11 cellular contexts compared by ENCODE assay signal in genomic region chr1:229203030-229203751, GRCh38.
DNase-seq lines count a peak whose midpoint lies in the region; ATAC-seq and TF ChIP-seq lines count a peak whose summit lies in the region.
"Had no signal": no experiment of that assay in that cellular context is flagged by ENCODE, and none has a peak within 500 bp of the region (broad histone marks: within the 10 kb centered on the region; RNA-seq: fewer than 3 reads in every experiment).

No MANE protein-coding gene starts in this region.

- RAD21 ChIA-PET in HCT116 (lab: Charles Lee; ENCODE audit: low non-redundant PET in 1 of 2, low total read pairs in 2 of 2, uncharacterized antibody in 2 of 2, unreplicated experiment in 2 of 2), result no interaction called here

- H3K79me2 ChIP-seq in HCT116 (ENCODE audit: insufficient read depth, low read length), result no peaks in the 10 kb centered on the region

- TF ChIP-seq POLR2A in HCT116 (IDR thresholded peaks at IDR 0.05; ENCODE audit: borderline replicate concordance, extremely low read depth, insufficient read depth, insufficient read length), result no peak
- TF ChIP-seq POLR2A in tibial nerve (IDR thresholded peaks at IDR 0.05), result no peak

- no peak overlapping the region for H3K4me3 ChIP-seq in HCT116 (replicated peaks in 1 of 2; ENCODE audit: low read depth in 1 of 2, low read length in 2 of 2)
- H3K4me3 ChIP-seq in aorta (ENCODE audit: low read length in 2 of 2), result no peak overlapping the region
- H3K4me3 ChIP-seq in tibial nerve, result no peak overlapping the region
- no peak overlapping the region for H3K4me3 ChIP-seq in ascending aorta
- H3K4me3 ChIP-seq: left ventricle myocardium inferior had no signal

- CTCF ChIA-PET in HCT116 (lab: Charles Lee), result no interaction called here

- H3K4me1 ChIP-seq in HCT116 (ENCODE audit: control insufficient read depth in 1 of 2, insufficient read depth in 2 of 2, low read length in 2 of 2) (peaks cover 15% of the 10 kb centered on the region in 2 experiments; a peak in 3 of 4 replicates), aorta (ENCODE audit: control insufficient read depth in 1 of 2, insufficient read depth in 2 of 2, low read length in 2 of 2) (no peaks in the 10 kb centered on the region), tibial nerve (peaks cover 0 to 24% (median 12%) of the 10 kb centered on the region in 4 donors), ascending aorta (peaks cover 11 to 22% of the 10 kb centered on the region in 2 donors)

- no peak for TF ChIP-seq EP300 in tibial nerve (IDR thresholded peaks at IDR 0.05)

- TF ChIP-seq CTCF in HCT116 (IDR thresholded peaks at IDR 0.05 in 2 of 3, conservative IDR thresholded peaks at IDR 0.05 in 1 of 3; ENCODE audit: borderline replicate concordance in 1 of 3, insufficient read depth in 1 of 3, low read depth in 2 of 3, low read length in 2 of 3), result no peak
- no peak for TF ChIP-seq CTCF in tibial nerve (IDR thresholded peaks at IDR 0.05)
- TF ChIP-seq CTCF in ascending aorta (IDR thresholded peaks at IDR 0.05), result no peak

- BruUV-seq in HCT116 (replicated peaks; lab: Mats Ljungman, UMichigan), result no TSS peak

- DNase-seq in AG08395 (ENCODE audit: low spot score) (peak; percentile 48), HCT116 (ENCODE audit: low read depth, low spot score) (peak; percentile 57), iPS DF 19.7 (ENCODE audit: low read depth, low spot score) (peak; percentile 100), aorta (no peak), tibial nerve (ENCODE audit: low spot score in 2 of 2) (no peak), ascending aorta (ENCODE audit: low spot score in 2 of 2) (no peak), left ventricle myocardium superior (no peak)
- DNase-seq: GDM1; left ventricle myocardium inferior; stimulated activated CD4-positive, alpha-beta T cell treated with anti-CD3 and anti-CD28 coated beads, Interleukin-2, amount 100 ng/mL, for 24 hours had no signal

- WGBS in aorta, 2 donors, result 90 to 92% methylated on average over 5 of the region's 5 CpGs
- WGBS in tibial nerve, 2 donors, result 80 to 92% methylated on average over 5 of the region's 5 CpGs

- H3K4me2 ChIP-seq in HCT116 (ENCODE audit: low read length), result no peak overlapping the region

- no peaks in the 10 kb centered on the region for H3K27me3 ChIP-seq in HCT116 (ENCODE audit: insufficient read depth, low read length)
- H3K27me3 ChIP-seq in aorta (ENCODE audit: control insufficient read depth in 1 of 2, insufficient read depth in 2 of 2, low read length in 1 of 2), result no peaks in the 10 kb centered on the region
- no peaks in the 10 kb centered on the region for H3K27me3 ChIP-seq in tibial nerve
- H3K27me3 ChIP-seq in ascending aorta, result no peaks in the 10 kb centered on the region

- TF ChIP-seq RAD21 in HCT116 (IDR thresholded peaks at IDR 0.05; ENCODE audit: low read depth), result no peak

- H3K9me3 ChIP-seq in HCT116 (ENCODE audit: control insufficient read depth in 1 of 2, insufficient read depth in 1 of 2, low read depth in 1 of 2, low read length in 2 of 2) (no peaks in the 10 kb centered on the region), aorta (ENCODE audit: control insufficient read depth, low read length) (no peaks in the 10 kb centered on the region), tibial nerve (no peaks in the 10 kb centered on the region), ascending aorta (no peaks in the 10 kb centered on the region)
- H3K9me3 ChIP-seq: left ventricle myocardium inferior had no signal

- H3K9me2 ChIP-seq in HCT116 (ENCODE audit: insufficient read depth), result no peaks in the 10 kb centered on the region

- no peaks in the 10 kb centered on the region for H3K36me3 ChIP-seq in HCT116 (ENCODE audit: control insufficient read depth in 1 of 2, insufficient read depth in 2 of 2, low read length in 2 of 2)
- H3K36me3 ChIP-seq in aorta (ENCODE audit: control insufficient read depth in 1 of 2, insufficient read depth in 2 of 2, low read length in 1 of 2), result no peaks in the 10 kb centered on the region
- H3K36me3 ChIP-seq in tibial nerve, result no peaks in the 10 kb centered on the region
- no peaks in the 10 kb centered on the region for H3K36me3 ChIP-seq in ascending aorta
- H3K36me3 ChIP-seq: left ventricle myocardium inferior had no signal

- POLR2A ChIA-PET in HCT116 (lab: Charles Lee), result no interaction called here

- H4K20me1 ChIP-seq in HCT116 (ENCODE audit: insufficient read depth), result no peaks in the 10 kb centered on the region

- no peak overlapping the region for H3K9ac ChIP-seq in HCT116 (ENCODE audit: low read length)

- intact Hi-C loops in HCT116 (cut with micrococcal nuclease) (no loop called here), aorta (cut with DNase I) (no loop called here), ascending aorta (cut with DNase I) (no loop called here), left ventricle myocardium superior (cut with micrococcal nuclease) (no loop called here)

- peak; percentile 81 for ATAC-seq in HCT116
- peak; percentile 72 for ATAC-seq in SK-N-SH treated with all-trans-retinoic acid at 6 μM for 48 hours
- no peak for ATAC-seq in aorta (ENCODE audit: low FRiP score)
- ATAC-seq in left ventricle myocardium superior, result no peak

- H2AFZ ChIP-seq in HCT116 (ENCODE audit: low read depth, low read length, poor library complexity, severe bottlenecking), result no peak overlapping the region

- H3K27ac ChIP-seq in HCT116 (ENCODE audit: low read depth, low read length), result no peak overlapping the region
- H3K27ac ChIP-seq in aorta (ENCODE audit: low read depth in 1 of 2, low read length in 2 of 2), result no peak overlapping the region
- H3K27ac ChIP-seq in tibial nerve, result no peak overlapping the region
- H3K27ac ChIP-seq in ascending aorta, result no peak overlapping the region
- H3K27ac ChIP-seq: left ventricle myocardium inferior had no signal

TF ChIP-seq in HCT116, 20 proteins besides CTCF, POLR2A, EP300 and RAD21:
- TF ChIP-seq EZH2 (IDR thresholded peaks at IDR 0.05) (no peak), SP1 (IDR thresholded peaks at IDR 0.05; ENCODE audit: low read depth) (peak; percentile 71), CBX3 (IDR thresholded peaks at IDR 0.05; ENCODE audit: low read depth) (no peak)

TF ChIP-seq in SK-N-SH treated with all-trans-retinoic acid at 6 μM for 48 hours, 23 proteins besides CTCF, POLR2A, EP300 and RAD21:
- TF ChIP-seq ISL1 (CRISPR knock-in tag; IDR thresholded peaks at IDR 0.05) (no peak), ZFP30 (CRISPR knock-in tag; IDR thresholded peaks at IDR 0.05) (no peak), TCF4 (CRISPR knock-in tag; IDR thresholded peaks at IDR 0.05; ENCODE audit: borderline replicate concordance) (no peak)
TF ChIP-seq in SK-N-SH treated with all-trans-retinoic acid at 6 μM for 48 hours: peak in this region for 0.

Comparison
In these comparisons a context has a peak if more than half of its experiments do, and no peak if none do; other contexts are left out.
1. DNase-seq: peak in AG08395 (single experiment), HCT116 (single experiment) and iPS DF 19.7 (single experiment); none in aorta (0 of 2), tibial nerve (0 of 2), ascending aorta (0 of 2) and left ventricle myocardium superior (single experiment).
2. ATAC-seq: peak in HCT116 (single experiment) and SK-N-SH treated with all-trans-retinoic acid at 6 μM for 48 hours (single experiment); none in aorta (single experiment) and left ventricle myocardium superior (single experiment).